21 cellular contexts compared by ENCODE assay signal in genomic region chr1:20138961-20139550, GRCh38. TPM values are rescaled to one million over a fixed set of nuclear protein-coding genes. Genes with fewer than 3 reads are reported as not detected.
"Had no signal": no experiment of that assay in that cellular context is flagged by ENCODE, and none has a peak within 500 bp of the region (broad histone marks: within the 10 kb centered on the region; RNA-seq: fewer than 3 reads in every experiment).

PLA2G2F (plus strand) TSS chr1:20139323; CDS start chr1:20139428, 105 bp downstream.

- H3K4me1 ChIP-seq: gastroesophageal sphincter, SJCRH30, stomach had no signal

- H3K4me3 Mint-ChIP-seq: activated CD4-positive, alpha-beta memory T cell treated with anti-CD3 and anti-CD28 coated beads for 36 hours; activated naive CD4-positive, alpha-beta T cell treated with anti-CD3 and anti-CD28 coated beads, Interleukin-2, amount 10 ng/mL, durations not matched to agents 7 days and 5 days; activated T-helper 1 cell treated with anti-CD3 and anti-CD28 coated beads, Interleukin-12 subunit alpha, Interleukin-12 subunit beta, Interleukin-2, Interleukin-4 antibody, amounts not matched to agents 30 ng/mL and 10 ng/mL and 1 ng/mL, durations not matched to agents 14 hours and 24 hours and 36 hours; brain; central memory CD8-positive, alpha-beta T cell; naive thymus-derived CD8-positive, alpha-beta T cell; T-helper 2 cell treated with Interferon-gamma antibody and Interleukin-4, amounts not matched to agents 5 μg/mL and 100 μg/mL, for 36 hours had no signal

- ATAC-seq: gastroesophageal sphincter; left cardiac atrium; naive thymus-derived CD8-positive, alpha-beta T cell had no signal

- H3K9me3 ChIP-seq: gastroesophageal sphincter, ovary, SJCRH30, stomach had no signal

- H3K36me3 Mint-ChIP-seq: activated CD4-positive, alpha-beta memory T cell treated with anti-CD3 and anti-CD28 coated beads for 36 hours; activated naive CD4-positive, alpha-beta T cell treated with anti-CD3 and anti-CD28 coated beads, Interleukin-2, amount 10 ng/mL, durations not matched to agents 7 days and 5 days; brain; naive thymus-derived CD8-positive, alpha-beta T cell had no signal

- H3K4me2 ChIP-seq: hepatocyte had no signal

- H3K9me3 Mint-ChIP-seq: activated CD4-positive, alpha-beta memory T cell treated with anti-CD3 and anti-CD28 coated beads for 36 hours; activated naive CD4-positive, alpha-beta T cell treated with anti-CD3 and anti-CD28 coated beads, Interleukin-2, amount 10 ng/mL, durations not matched to agents 7 days and 5 days; activated T-helper 1 cell treated with anti-CD3 and anti-CD28 coated beads, Interleukin-12 subunit alpha, Interleukin-12 subunit beta, Interleukin-2, Interleukin-4 antibody, amounts not matched to agents 30 ng/mL and 10 ng/mL and 1 ng/mL, durations not matched to agents 14 hours and 24 hours and 36 hours; central memory CD8-positive, alpha-beta T cell; naive thymus-derived CD8-positive, alpha-beta T cell; T-helper 2 cell treated with Interferon-gamma antibody and Interleukin-4, amounts not matched to agents 5 μg/mL and 100 μg/mL, for 36 hours had no signal

- H3K4me3 ChIP-seq: gastroesophageal sphincter, hepatocyte, ovary, SJCRH30, stomach had no signal

- H3K36me3 ChIP-seq: gastroesophageal sphincter, ovary, SJCRH30, stomach had no signal

- H3K4me1 Mint-ChIP-seq: activated naive CD4-positive, alpha-beta T cell treated with anti-CD3 and anti-CD28 coated beads, Interleukin-2, amount 10 ng/mL, durations not matched to agents 7 days and 5 days; brain; central memory CD8-positive, alpha-beta T cell had no signal

- H2AFZ ChIP-seq: hepatocyte had no signal

- H3K27me3 ChIP-seq: hepatocyte, ovary, SJCRH30 had no signal

- H3K27ac ChIP-seq: gastroesophageal sphincter, hepatocyte, ovary, SJCRH30, stomach had no signal

- H3K27ac Mint-ChIP-seq: activated CD4-positive, alpha-beta memory T cell treated with anti-CD3 and anti-CD28 coated beads for 36 hours; activated naive CD4-positive, alpha-beta T cell treated with anti-CD3 and anti-CD28 coated beads, Interleukin-2, amount 10 ng/mL, durations not matched to agents 7 days and 5 days; activated T-helper 1 cell treated with anti-CD3 and anti-CD28 coated beads, Interleukin-12 subunit alpha, Interleukin-12 subunit beta, Interleukin-2, Interleukin-4 antibody, amounts not matched to agents 30 ng/mL and 10 ng/mL and 1 ng/mL, durations not matched to agents 14 hours and 24 hours and 36 hours; brain; naive thymus-derived CD8-positive, alpha-beta T cell; T-helper 2 cell treated with Interferon-gamma antibody and Interleukin-4, amounts not matched to agents 5 μg/mL and 100 μg/mL, for 36 hours had no signal

- DNase-seq: activated CD4-positive, alpha-beta memory T cell treated with anti-CD3 and anti-CD28 coated beads for 36 hours; activated CD4-positive, CD25-positive, alpha-beta regulatory T cell treated with anti-CD3 and anti-CD28 coated beads, Interleukin-2, amount 50 U/mL, for 72 hours; activated CD8-positive, alpha-beta memory T cell treated with anti-CD3 and anti-CD28 coated beads, Interleukin-2, amount 50 U/mL, for 48 hours; amygdala; effector memory CD4-positive, alpha-beta T cell; left cardiac atrium; mammary epithelial cell; naive thymus-derived CD8-positive, alpha-beta T cell; ovary; SJCRH30; stimulated activated CD4-positive, alpha-beta T cell treated with anti-CD3 and anti-CD28 coated beads, Interleukin-4, amount 100 ng/mL, for 1 hour; stimulated activated CD8-positive, alpha-beta memory T cell treated with anti-CD3 and anti-CD28 coated beads, Interleukin-4, amount 100 ng/mL, for 48 hours; stomach had no signal

RNA-seq across cellular contexts. Expression of gene PLA2G2F, which starts in this region (rescaled TPM):
- total RNA-seq: activated CD4-positive, alpha-beta memory T cell treated with anti-CD3 and anti-CD28 coated beads for 36 hours; activated T-helper 1 cell treated with anti-CD3 and anti-CD28 coated beads, Interleukin-12 subunit alpha, Interleukin-12 subunit beta, Interleukin-2, Interleukin-4 antibody, amounts not matched to agents 30 ng/mL and 10 ng/mL and 1 ng/mL, durations not matched to agents 14 hours and 24 hours and 36 hours; gastroesophageal sphincter; hepatocyte; left cardiac atrium; mammary epithelial cell; mononuclear cell; naive thymus-derived CD8-positive, alpha-beta T cell; SJCRH30 had no signal
- polyA plus RNA-seq: hepatocyte; naive thymus-derived CD8-positive, alpha-beta T cell; stomach had no signal
